11 cellular contexts compared by ENCODE assay signal in the genomic region with DNA sequence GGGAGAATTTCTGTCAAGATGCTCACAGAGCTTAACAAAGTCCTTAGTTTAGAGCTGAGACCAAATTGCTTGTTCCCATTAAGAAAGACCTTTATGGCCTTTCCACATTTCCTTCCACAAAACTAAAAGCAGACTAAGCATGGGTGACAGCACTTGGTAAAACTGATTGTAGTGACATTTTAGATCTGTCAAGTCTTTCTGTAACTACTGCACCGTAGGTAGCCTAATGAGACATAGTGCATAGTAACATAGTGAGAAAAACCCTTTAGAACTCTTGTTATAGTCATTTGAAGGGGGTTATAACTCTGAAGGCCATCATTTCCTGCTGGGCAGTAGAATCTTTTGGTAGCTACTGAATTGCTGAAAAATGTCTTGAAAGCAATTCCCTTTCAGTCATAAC.
"Had no signal": no experiment of that assay in that cellular context is flagged by ENCODE, and none has a peak within 500 bp of the region (broad histone marks: within the 10 kb centered on the region; RNA-seq: fewer than 3 reads in every experiment).

No MANE protein-coding gene starts in this region.

- H3K4me1 ChIP-seq: HAP-1 had no signal

- H3K27ac ChIP-seq: GM23248 had no signal

- H3K27ac Mint-ChIP-seq: GM23338, H9, HFFc6 had no signal

- H3K4me2 ChIP-seq: GM23338 had no signal

- H3K9ac ChIP-seq: GM23248 had no signal

- FAIRE-seq: H1, H54 had no signal

- H3K9me3 Mint-ChIP-seq: HFFc6 had no signal

- H2AFZ ChIP-seq: GM23248, GM23338 had no signal

- ATAC-seq: GM23338, HCT116 had no signal

- DNase-seq: GM23248, GOT3, H7, H9, HCEC 1CT, HFFc6 had no signal

- H3K4me3 Mint-ChIP-seq: GM23338, H9, HFFc6 had no signal

- H3K4me1 Mint-ChIP-seq: GM23338, H9 had no signal

- H3K9me3 ChIP-seq: HAP-1 had no signal

- H3K36me3 ChIP-seq: HAP-1 had no signal

- H3K4me3 ChIP-seq: GM23248, GM23338, HAP-1 had no signal
